Comparison of ENCODE assay signal across 1 cellular context in genomic region chr18:45741056-45741455, GRCh38.
TF ChIP-seq lines count a peak whose summit lies in the region.

No MANE protein-coding gene starts in this region.

TF ChIP-seq in WTC11, 78 proteins besides CTCF, POLR2A, EP300 and RAD21 (continued from another document):
- no peak for TF ChIP-seq ZNF281 (CRISPR knock-in tag; IDR thresholded peaks at IDR 0.05)
- TF ChIP-seq, protein P1, sequence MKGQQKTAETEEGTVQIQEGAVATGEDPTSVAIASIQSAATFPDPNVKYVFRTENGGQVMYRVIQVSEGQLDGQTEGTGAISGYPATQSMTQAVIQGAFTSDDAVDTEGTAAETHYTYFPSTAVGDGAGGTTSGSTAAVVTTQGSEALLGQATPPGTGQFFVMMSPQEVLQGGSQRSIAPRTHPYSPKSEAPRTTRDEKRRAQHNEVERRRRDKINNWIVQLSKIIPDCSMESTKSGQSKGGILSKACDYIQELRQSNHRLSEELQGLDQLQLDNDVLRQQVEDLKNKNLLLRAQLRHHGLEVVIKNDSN (CRISPR knock-in tag; IDR thresholded peaks at IDR 0.05), result no peak
- no peak for TF ChIP-seq GRHL2 (CRISPR knock-in tag; IDR thresholded peaks at IDR 0.05; ENCODE audit: insufficient replicate concordance, severe bottlenecking)
